In genomic region chr7:65981965-65982792, GRCh38 we compare ENCODE assay signal across 1 cellular context.
TF ChIP-seq lines count a peak whose summit lies in the region.

GUSB (minus strand) TSS chr7:65982213; CDS start chr7:65982183, 30 bp downstream.

TF ChIP-seq in liver, 16 proteins besides CTCF, POLR2A, EP300 and RAD21 (continued from another document):
- TF ChIP-seq, protein P1, sequence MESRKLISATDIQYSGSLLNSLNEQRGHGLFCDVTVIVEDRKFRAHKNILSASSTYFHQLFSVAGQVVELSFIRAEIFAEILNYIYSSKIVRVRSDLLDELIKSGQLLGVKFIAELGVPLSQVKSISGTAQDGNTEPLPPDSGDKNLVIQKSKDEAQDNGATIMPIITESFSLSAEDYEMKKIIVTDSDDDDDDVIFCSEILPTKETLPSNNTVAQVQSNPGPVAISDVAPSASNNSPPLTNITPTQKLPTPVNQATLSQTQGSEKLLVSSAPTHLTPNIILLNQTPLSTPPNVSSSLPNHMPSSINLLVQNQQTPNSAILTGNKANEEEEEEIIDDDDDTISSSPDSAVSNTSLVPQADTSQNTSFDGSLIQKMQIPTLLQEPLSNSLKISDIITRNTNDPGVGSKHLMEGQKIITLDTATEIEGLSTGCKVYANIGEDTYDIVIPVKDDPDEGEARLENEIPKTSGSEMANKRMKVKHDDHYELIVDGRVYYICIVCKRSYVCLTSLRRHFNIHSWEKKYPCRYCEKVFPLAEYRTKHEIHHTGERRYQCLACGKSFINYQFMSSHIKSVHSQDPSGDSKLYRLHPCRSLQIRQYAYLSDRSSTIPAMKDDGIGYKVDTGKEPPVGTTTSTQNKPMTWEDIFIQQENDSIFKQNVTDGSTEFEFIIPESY (IDR thresholded peaks at IDR 0.05) = no peak
- TF ChIP-seq TAF1 (conservative IDR thresholded peaks at IDR 0.05) = no peak
